23 cellular contexts compared by ENCODE assay signal in genomic region chr17:76792348-76792747, GRCh38. TPM values are rescaled to one million over a fixed set of nuclear protein-coding genes. Genes with fewer than 3 reads are reported as not detected.
DNase-seq lines count a peak whose midpoint lies in the region; ATAC-seq, FAIRE-seq and TF ChIP-seq lines count a peak whose summit lies in the region.
"Had no signal": no experiment of that assay in that cellular context is flagged by ENCODE, and none has a peak within 500 bp of the region (broad histone marks: within the 10 kb centered on the region; RNA-seq: fewer than 3 reads in every experiment).

No MANE protein-coding gene starts in this region.

- no peak for TF ChIP-seq RAD21 in K562 (CRISPR knock-in tag; conservative IDR thresholded peaks at IDR 0.05 in 1 of 2, IDR thresholded peaks at IDR 0.05 in 1 of 2)

- no peaks in the 10 kb centered on the region for H3K9me1 ChIP-seq in K562 (ENCODE audit: control insufficient read depth, insufficient read depth, low read length)

- H3K4me2 ChIP-seq in KMS-11 = peak overlapping the region; percentile 66
- H3K4me2 ChIP-seq in OCI-LY7 (ENCODE audit: low read length) = peak overlapping the region; percentile 77; the same call in 1 of the 2 replicates
- H3K4me2 ChIP-seq in K562 (ENCODE audit: insufficient read depth, low read length) = no peak overlapping the region

- no peak for FAIRE-seq in K562 (lab: Jason Lieb, UNC)
- FAIRE-seq: GM18507, H1 had no signal

- no peak overlapping the region for H3K4me3 Mint-ChIP-seq in T-helper 2 cell treated with Interferon-gamma antibody and Interleukin-4, amounts not matched to agents 5 μg/mL and 100 μg/mL, for 36 hours

- BruUV-seq in OCI-LY7 (replicated peaks; lab: Mats Ljungman, UMichigan) (TSS peak; percentile 59), K562 (replicated peaks; lab: Mats Ljungman, UMichigan) (no TSS peak)

- no peak for ATAC-seq in K562
- no peak for ATAC-seq in GM21360 (IDR thresholded peaks at IDR 0.05; ENCODE audit: unreplicated experiment)
- ATAC-seq: HCT116 had no signal

- in situ Hi-C loops in K562 (cut with MboI) = no loop called here

- H3K27ac ChIP-seq in KMS-11 (peak overlapping the region; percentile 93), OCI-LY7 (ENCODE audit: low read depth, low read length, poor library complexity, severe bottlenecking) (peak overlapping the region; percentile 95), K562 (ENCODE audit: extremely low read depth, low read depth, low read length) (no peak overlapping the region)

- TF ChIP-seq EP300 in K562 (IDR thresholded peaks at IDR 0.05; ENCODE audit: low read length) = no peak

- TF ChIP-seq CTCF in KMS-11 (conservative IDR thresholded peaks at IDR 0.05; ENCODE audit: low read depth, low read length) = no peak
- no peak for TF ChIP-seq CTCF in OCI-LY7 (conservative IDR thresholded peaks at IDR 0.05; ENCODE audit: low read length)
- no peak for TF ChIP-seq CTCF in K562 (IDR thresholded peaks at IDR 0.05 in 2 of 3, conservative IDR thresholded peaks at IDR 0.05 in 1 of 3; ENCODE audit: insufficient read depth in 2 of 3, low read depth in 1 of 3, low read length in 3 of 3)

- CTCF ChIA-PET in OCI-LY7 (lab: Charles Lee; ENCODE audit: unreplicated experiment) = no interaction called here
- CTCF ChIA-PET in K562 (lab: Yijun Ruan, JAX; ENCODE audit: low intra/inter-chr PET ratio) = no interaction called here

- H3K4me1 ChIP-seq in KMS-11 (ENCODE audit: low read depth, poor library complexity, severe bottlenecking) = peaks cover 68% of the 10 kb centered on the region
- peaks cover 60% of the 10 kb centered on the region for H3K4me1 ChIP-seq in OCI-LY7 (ENCODE audit: insufficient read depth, low read length, poor library complexity, severe bottlenecking)
- H3K4me1 ChIP-seq in K562 (replicated peaks in 1 of 2; ENCODE audit: control insufficient read depth in 2 of 2, insufficient read depth in 2 of 2, low read length in 2 of 2) = peaks cover 18 to 31% of the 10 kb centered on the region in 2 experiments

- no peaks in the 10 kb centered on the region for H3K9me2 ChIP-seq in OCI-LY7 (ENCODE audit: insufficient read depth, low read length)

- H3K79me2 ChIP-seq in KMS-11 (ENCODE audit: insufficient read depth, low read depth) (no peaks in the 10 kb centered on the region; the same call in 1 of the 2 replicates), OCI-LY7 (ENCODE audit: insufficient read depth, low read depth, low read length) (no peaks in the 10 kb centered on the region), K562 (ENCODE audit: control insufficient read depth, insufficient read depth, low read length) (no peaks in the 10 kb centered on the region)

- no peak overlapping the region for H3K4me3 ChIP-seq in KMS-11 (IDR thresholded peaks at IDR 0.05; ENCODE audit: insufficient read depth, low read depth, low read length)
- H3K4me3 ChIP-seq in OCI-LY7 (ENCODE audit: low read depth, low read length, poor library complexity, severe bottlenecking) = no peak overlapping the region
- no peak overlapping the region for H3K4me3 ChIP-seq in K562

- H3K9me3 Mint-ChIP-seq in T-helper 2 cell treated with Interferon-gamma antibody and Interleukin-4, amounts not matched to agents 5 μg/mL and 100 μg/mL, for 36 hours = no peaks in the 10 kb centered on the region

- DNase-seq in OCI-LY7 (ENCODE audit: low spot score) (no peak), K562 (ENCODE audit: extremely low read depth in 1 of 4, low spot score in 3 of 4) (no peak), NCI-H510A treated with DMSO at 0.1 percent for 48 hours (lab: John Stamatoyannopoulos, UW) (no peak), hepatic stellate cell (ENCODE audit: low spot score) (no peak)
- no peak for DNase-seq in T-helper 2 cell treated with Interferon-gamma antibody and Interleukin-4, amounts not matched to agents 5 μg/mL and 100 μg/mL, for 36 hours (ENCODE audit: low spot score)
- DNase-seq: BE2C; CD4-positive, CD25-positive, alpha-beta regulatory T cell; DMS153; IMR-90; Karpas-422; NCI-H1092 treated with DMSO at 0.1 percent for 48 hours; NCI-H1436; NCI-H187 treated with DMSO at 0.1 percent for 48 hours; NCI-H2107; NCI-H526; NCI-H82; SHP77 treated with DMSO at 0.1 percent for 48 hours; T-helper 1 cell had no signal

- H3K36me3 Mint-ChIP-seq in T-helper 2 cell treated with Interferon-gamma antibody and Interleukin-4, amounts not matched to agents 5 μg/mL and 100 μg/mL, for 36 hours (ENCODE audit: low read depth) = no peaks in the 10 kb centered on the region
- H3K36me3 Mint-ChIP-seq: CD4-positive, CD25-positive, alpha-beta regulatory T cell had no signal

- H3K27me3 Mint-ChIP-seq in T-helper 2 cell treated with Interferon-gamma antibody and Interleukin-4, amounts not matched to agents 5 μg/mL and 100 μg/mL, for 36 hours (ENCODE audit: low read depth) = no peaks in the 10 kb centered on the region
- H3K27me3 Mint-ChIP-seq: CD4-positive, CD25-positive, alpha-beta regulatory T cell had no signal

- peaks cover 20% of the 10 kb centered on the region for H3K4me1 Mint-ChIP-seq in T-helper 2 cell treated with Interferon-gamma antibody and Interleukin-4, amounts not matched to agents 5 μg/mL and 100 μg/mL, for 36 hours (ENCODE audit: low read depth)

- no peak overlapping the region for H2AFZ ChIP-seq in KMS-11 (ENCODE audit: low read depth)
- H2AFZ ChIP-seq in OCI-LY7 (ENCODE audit: low read length) = no peak overlapping the region
- no peak overlapping the region for H2AFZ ChIP-seq in K562 (ENCODE audit: low read depth, low read length)

- H3K9me3 ChIP-seq in OCI-LY7 (ENCODE audit: low read length) (peaks cover 6% of the 10 kb centered on the region; the same call in 1 of the 2 replicates), K562 (replicated peaks; ENCODE audit: control insufficient read depth, insufficient read depth, low read depth, low read length) (no peaks in the 10 kb centered on the region)
- H3K9me3 ChIP-seq: BE2C had no signal

- TF ChIP-seq POLR2A in K562 (conservative IDR thresholded peaks at IDR 0.05) = no peak

- H3K27me3 ChIP-seq in KMS-11 (ENCODE audit: insufficient read depth, low read depth) (no peaks in the 10 kb centered on the region), K562 (ENCODE audit: control insufficient read depth in 2 of 2, insufficient read depth in 2 of 2, low read length in 2 of 2) (no peaks in the 10 kb centered on the region)
- H3K27me3 ChIP-seq: BE2C had no signal

- WGBS in K562 (ENCODE audit: insufficient coverage, low coverage, missing lambda C conversion rate) = 78% methylated on average over 5 of the region's 5 CpGs

- H3K9ac ChIP-seq in KMS-11 = peak overlapping the region; percentile 62; the same call in 1 of the 2 replicates
- H3K9ac ChIP-seq in K562 (ENCODE audit: insufficient read depth in 1 of 2, low read depth in 2 of 2, low read length in 2 of 2) = no peak overlapping the region

- POLR2A ChIA-PET in OCI-LY7 (lab: Charles Lee) = interaction anchor here (0.6 to 1.2 kb wide), 6 partner anchors 9 to 115 kb away, joined by 4 to 6 read pairs (median 4); no protein-coding TSS in a partner anchor
- POLR2A ChIA-PET in K562 (lab: Yijun Ruan, JAX) = no interaction called here

- intact Hi-C loops in OCI-LY7 (cut with micrococcal nuclease; ENCODE audit: unreplicated experiment) (loop anchor here (5.0 kb wide), 1 partner anchor 275 kb away; no protein-coding TSS in a partner anchor), K562 (cut with micrococcal nuclease) (loop anchor here (5.0 to 10.0 kb wide), 2 partner anchors 75 to 282 kb away; partner anchors contain the start of gene MGAT5B)

- H4K20me1 ChIP-seq in KMS-11 (ENCODE audit: insufficient read depth) (no peaks in the 10 kb centered on the region), OCI-LY7 (ENCODE audit: insufficient read depth, low read length) (no peaks in the 10 kb centered on the region), K562 (replicated peaks; ENCODE audit: control insufficient read depth, insufficient read depth, low read length) (no peaks in the 10 kb centered on the region)

- H3K36me3 ChIP-seq in KMS-11 (ENCODE audit: insufficient read depth) (no peaks in the 10 kb centered on the region), OCI-LY7 (ENCODE audit: insufficient read depth, low read length) (peaks cover 12% of the 10 kb centered on the region), K562 (ENCODE audit: control insufficient read depth, insufficient read depth, low read length) (no peaks in the 10 kb centered on the region)
- H3K36me3 ChIP-seq: BE2C had no signal

- no peak overlapping the region for H3K27ac Mint-ChIP-seq in T-helper 2 cell treated with Interferon-gamma antibody and Interleukin-4, amounts not matched to agents 5 μg/mL and 100 μg/mL, for 36 hours

RNA-seq across cellular contexts. Expression of gene MFSD11, which starts 54.4 kb away (rescaled TPM):
- total RNA-seq in OCI-LY7 (2014; rRNA removed; shearing (Covaris generic)) = 52.6 and 55.1 TPM in 2 replicates
- total RNA-seq in OCI-LY7 (2022) (63.1 and 68.4 TPM in 2 replicates), K562 (2014; rRNA removed) (15.5 and 25.6 TPM in 2 replicates), K562 (2014; rRNA removed; fragmentation: Illumina TruSeq; extraction: Trizol) (20.9 and 21.8 TPM in 2 replicates), K562 (2015; rRNA removed; fragmentation: Illumina TruSeq; extraction: Trizol) (21.6 and 24.1 TPM in 2 replicates), K562 (2021) (24.5 and 26.2 TPM in 2 replicates)
- total RNA-seq in K562 (2011; cell fraction: chromatin; rRNA removed; ENCODE audit: low replicate concordance) = 145 and 147 TPM in 2 replicates
- total RNA-seq in K562 (2011; cell fraction: nucleolus; rRNA removed) = 84.1 and 87.6 TPM in 2 replicates
- total RNA-seq in K562 (2011; cell fraction: nucleoplasm; rRNA removed) = 125 and 138 TPM in 2 replicates
- polyA plus RNA-seq in K562 (2011; rRNA removed) (23.7 and 24.4 TPM in 2 replicates), K562 (2014; fragmentation: Illumina TruSeq; extraction: Trizol) (15.0 and 17.9 TPM in 2 replicates), K562 (2014; fragmentation: Nextera tagmentation; extraction: Ambion mirVana) (10 to 100 TPM; 14.4 to 19.7 TPM), K562 (2014; rRNA removed) (19.9 and 22.8 TPM in 2 replicates)
- 20.6 and 23.7 TPM in 2 replicates for polyA plus RNA-seq in K562 (2011; cell fraction: cytosol; rRNA removed)
- polyA plus RNA-seq in K562 (2011; cell fraction: nucleus; rRNA removed) = 57.8 and 68.3 TPM in 2 replicates
- 21.9 and 28.2 TPM in 2 replicates for polyA plus RNA-seq in K562 (2012)
- polyA minus RNA-seq in K562 (2011; rRNA and poly(A)+ RNA removed) = 30.5 and 35.7 TPM in 2 replicates
- polyA minus RNA-seq in K562 (2011; cell fraction: cytosol; rRNA and poly(A)+ RNA removed) = 16.4 and 22.1 TPM in 2 replicates
- polyA minus RNA-seq in K562 (2011; cell fraction: nucleus; rRNA and poly(A)+ RNA removed) = 30.6 and 40.5 TPM in 2 replicates

RNA-seq across cellular contexts. Expression of gene SRSF2, which starts 55.2 kb away (rescaled TPM):
- 1,143 and 2,207 TPM in 2 replicates for total RNA-seq in OCI-LY7 (2014; rRNA removed; shearing (Covaris generic))
- total RNA-seq in OCI-LY7 (2022) = 619 and 683 TPM in 2 replicates
- total RNA-seq in K562 (2011; cell fraction: chromatin; rRNA removed; ENCODE audit: low replicate concordance) = 541 and 860 TPM in 2 replicates
- 738 and 811 TPM in 2 replicates for total RNA-seq in K562 (2011; cell fraction: nucleolus; rRNA removed)
- total RNA-seq in K562 (2011; cell fraction: nucleoplasm; rRNA removed) = 625 and 722 TPM in 2 replicates
- 583 and 1,185 TPM in 2 replicates for total RNA-seq in K562 (2014; rRNA removed)
- 261 and 276 TPM in 2 replicates for total RNA-seq in K562 (2014; rRNA removed; fragmentation: Illumina TruSeq; extraction: Trizol)
- 339 and 353 TPM in 2 replicates for total RNA-seq in K562 (2015; rRNA removed; fragmentation: Illumina TruSeq; extraction: Trizol)
- total RNA-seq in K562 (2021) = 499 and 569 TPM in 2 replicates
- polyA plus RNA-seq in K562 (2011; rRNA removed) = 422 and 444 TPM in 2 replicates
- polyA plus RNA-seq in K562 (2011; cell fraction: cytosol; rRNA removed) = 268 and 523 TPM in 2 replicates
- 1,783 and 2,637 TPM in 2 replicates for polyA plus RNA-seq in K562 (2011; cell fraction: nucleus; rRNA removed)
- polyA plus RNA-seq in K562 (2012) = 310 and 372 TPM in 2 replicates
- 379 and 393 TPM in 2 replicates for polyA plus RNA-seq in K562 (2014; fragmentation: Illumina TruSeq; extraction: Trizol)
- 100 to 1,000 TPM; 161 to 186 TPM for polyA plus RNA-seq in K562 (2014; fragmentation: Nextera tagmentation; extraction: Ambion mirVana)
- 579 and 682 TPM in 2 replicates for polyA plus RNA-seq in K562 (2014; rRNA removed)
- polyA minus RNA-seq in K562 (2011; rRNA and poly(A)+ RNA removed) = 180 and 185 TPM in 2 replicates
- polyA minus RNA-seq in K562 (2011; cell fraction: cytosol; rRNA and poly(A)+ RNA removed) = 370 and 404 TPM in 2 replicates
- 793 and 922 TPM in 2 replicates for polyA minus RNA-seq in K562 (2011; cell fraction: nucleus; rRNA and poly(A)+ RNA removed)
